Comparison of ENCODE assay signal across 16 cellular contexts in genomic region chr3:125206934-125207333, GRCh38. TPM values are rescaled to one million over a fixed set of nuclear protein-coding genes. Genes with fewer than 3 reads are reported as not detected.
DNase-seq lines count a peak whose midpoint lies in the region; ATAC-seq and TF ChIP-seq lines count a peak whose summit lies in the region.
"Had no signal": no experiment of that assay in that cellular context is flagged by ENCODE, and none has a peak within 500 bp of the region (broad histone marks: within the 10 kb centered on the region; RNA-seq: fewer than 3 reads in every experiment).

No MANE protein-coding gene starts in this region.

- H3K36me3 Mint-ChIP-seq in nephron (ENCODE audit: low read depth) (no peaks in the 10 kb centered on the region), neural progenitor cell (peaks cover 4% of the 10 kb centered on the region)
- no peaks in the 10 kb centered on the region for H3K36me3 Mint-ChIP-seq in activated T-cell treated with anti-CD3 and anti-CD28 coated beads, Interleukin-2, amount 50 U/mL, for 72 hours (ENCODE audit: insufficient read depth in 2 of 2)
- no peaks in the 10 kb centered on the region for H3K36me3 Mint-ChIP-seq in stimulated activated naive B cell treated with anti-CD40 and anti-IgM and Interleukin-4, amounts not matched to agents 10 μg/mL and 1 μg/mL and 100 μg/mL, for 72 hours
- H3K36me3 Mint-ChIP-seq: CD4-positive, CD25-positive, alpha-beta regulatory T cell had no signal

- peaks cover 4% of the 10 kb centered on the region for H3K79me2 ChIP-seq in hepatocyte
- H3K79me2 ChIP-seq in neural progenitor cell (ENCODE audit: low read depth): no peaks in the 10 kb centered on the region

- DNase-seq in WERI-Rb-1 (no peak), hepatocyte (ENCODE audit: low spot score) (no peak), NCI-H1694 (lab: John Stamatoyannopoulos, UW) (no peak), neural progenitor cell (ENCODE audit: low spot score) (no peak)
- no peak for DNase-seq in activated T-cell treated with anti-CD3 and anti-CD28 coated beads, Interleukin-2, amount 50 U/mL, for 72 hours
- DNase-seq in stimulated activated naive B cell treated with anti-CD40 and anti-IgM and Interleukin-4, amounts not matched to agents 10 μg/mL and 1 μg/mL and 100 μg/mL, for 72 hours: no peak
- DNase-seq: Caco-2; CD4-positive, CD25-positive, alpha-beta regulatory T cell; GM23248; IMR-90 had no signal

- H3K4me1 ChIP-seq in hepatocyte (ENCODE audit: insufficient read depth): peaks cover 5% of the 10 kb centered on the region
- peaks cover 4% of the 10 kb centered on the region for H3K4me1 ChIP-seq in neural progenitor cell
- H3K4me1 ChIP-seq: BLaER1 treated with 17β-estradiol and CSF1 and Interleukin-3, amounts not matched to agents 10 nM and 100 nM; HAP-1 had no signal

- H3K9me3 ChIP-seq in WERI-Rb-1 (ENCODE audit: severe bottlenecking) (no peaks in the 10 kb centered on the region), hepatocyte (ENCODE audit: low read depth) (no peaks in the 10 kb centered on the region), neural progenitor cell (ENCODE audit: low read depth) (no peaks in the 10 kb centered on the region)
- H3K9me3 ChIP-seq: Caco-2 had no signal

- peaks cover 30% of the 10 kb centered on the region for H3K27me3 Mint-ChIP-seq in nephron (ENCODE audit: low read depth)
- H3K27me3 Mint-ChIP-seq in activated T-cell treated with anti-CD3 and anti-CD28 coated beads, Interleukin-2, amount 50 U/mL, for 72 hours (ENCODE audit: low read depth): peaks cover 50% of the 10 kb centered on the region
- H3K27me3 Mint-ChIP-seq in stimulated activated naive B cell treated with anti-CD40 and anti-IgM and Interleukin-4, amounts not matched to agents 10 μg/mL and 1 μg/mL and 100 μg/mL, for 72 hours: peaks cover 30 to 44% of the 10 kb centered on the region in 2 donors
- peaks cover 13% of the 10 kb centered on the region for H3K27me3 Mint-ChIP-seq in neural progenitor cell (ENCODE audit: insufficient read depth, low read depth)

- no peak overlapping the region for H3K4me2 ChIP-seq in hepatocyte
- H3K4me2 ChIP-seq in neural progenitor cell: no peak overlapping the region
- H3K4me2 ChIP-seq: BLaER1 treated with 17β-estradiol and CSF1 and Interleukin-3, amounts not matched to agents 10 nM and 100 nM had no signal

- no peak for ATAC-seq in activated T-cell treated with anti-CD3 and anti-CD28 coated beads, Interleukin-2, amount 50 U/mL, for 72 hours (replicated peaks in 1 of 2)
- ATAC-seq in stimulated activated naive B cell treated with anti-CD40 and anti-IgM and Interleukin-4, amounts not matched to agents 10 μg/mL and 1 μg/mL and 100 μg/mL, for 72 hours (replicated peaks): no peak

- H3K4me1 Mint-ChIP-seq in nephron (no peaks in the 10 kb centered on the region), neural progenitor cell (peaks cover 8% of the 10 kb centered on the region)
- H3K4me1 Mint-ChIP-seq in activated T-cell treated with anti-CD3 and anti-CD28 coated beads, Interleukin-2, amount 50 U/mL, for 72 hours (ENCODE audit: low read depth): peaks cover 13% of the 10 kb centered on the region
- H3K4me1 Mint-ChIP-seq in stimulated activated naive B cell treated with anti-CD40 and anti-IgM and Interleukin-4, amounts not matched to agents 10 μg/mL and 1 μg/mL and 100 μg/mL, for 72 hours: peaks cover 4 to 5% of the 10 kb centered on the region in 2 donors

- H3K9me3 Mint-ChIP-seq in nephron: peaks cover 3% of the 10 kb centered on the region
- no peaks in the 10 kb centered on the region for H3K9me3 Mint-ChIP-seq in activated T-cell treated with anti-CD3 and anti-CD28 coated beads, Interleukin-2, amount 50 U/mL, for 72 hours
- H3K9me3 Mint-ChIP-seq in stimulated activated naive B cell treated with anti-CD40 and anti-IgM and Interleukin-4, amounts not matched to agents 10 μg/mL and 1 μg/mL and 100 μg/mL, for 72 hours: no peaks in the 10 kb centered on the region
- H3K9me3 Mint-ChIP-seq in neural progenitor cell: peaks cover 11% of the 10 kb centered on the region

- H4K20me1 ChIP-seq in hepatocyte (ENCODE audit: insufficient read depth, poor library complexity, severe bottlenecking): no peaks in the 10 kb centered on the region
- no peaks in the 10 kb centered on the region for H4K20me1 ChIP-seq in neural progenitor cell (ENCODE audit: low read depth)
- H4K20me1 ChIP-seq: BLaER1 treated with 17β-estradiol and CSF1 and Interleukin-3, amounts not matched to agents 10 nM and 100 nM had no signal

- H3K4me3 ChIP-seq in WERI-Rb-1 (ENCODE audit: low read depth, low read length) (peak overlapping the region; percentile 2; the same call in 1 of the 2 replicates), hepatocyte (no peak overlapping the region), neural progenitor cell (no peak overlapping the region)
- H3K4me3 ChIP-seq: BLaER1 treated with 17β-estradiol and CSF1 and Interleukin-3, amounts not matched to agents 10 nM and 100 nM; GM23248; HAP-1 had no signal

- no peak overlapping the region for H3K9ac ChIP-seq in neural progenitor cell
- H3K9ac ChIP-seq: BLaER1 treated with 17β-estradiol and CSF1 and Interleukin-3, amounts not matched to agents 10 nM and 100 nM; GM23248 had no signal

- 74% methylated on average over 6 of the region's 6 CpGs for WGBS in hepatocyte (ENCODE audit: low lambda C conversion rate, missing lambda C conversion rate)

- H2AFZ ChIP-seq in hepatocyte (no peak overlapping the region), neural progenitor cell (replicated peaks) (no peak overlapping the region)
- H2AFZ ChIP-seq: GM23248 had no signal

- H3K36me3 ChIP-seq in WERI-Rb-1 (peaks cover 3% of the 10 kb centered on the region), hepatocyte (replicated peaks; ENCODE audit: insufficient read depth, low read depth) (no peaks in the 10 kb centered on the region), neural progenitor cell (no peaks in the 10 kb centered on the region)
- H3K36me3 ChIP-seq: BLaER1 treated with 17β-estradiol and CSF1 and Interleukin-3, amounts not matched to agents 10 nM and 100 nM; HAP-1 had no signal

- TF ChIP-seq CTCF in C4-2B (conservative IDR thresholded peaks at IDR 0.05) (no peak), WERI-Rb-1 (IDR thresholded peaks at IDR 0.05; ENCODE audit: low read depth, low read length) (no peak), hepatocyte (IDR thresholded peaks at IDR 0.05; ENCODE audit: poor library complexity) (no peak), nephron (IDR thresholded peaks at IDR 0.05; ENCODE audit: unreplicated experiment in 3 of 3) (no peak), neural progenitor cell (IDR thresholded peaks at IDR 0.05) (no peak)

- no peaks in the 10 kb centered on the region for H3K9me2 ChIP-seq in hepatocyte (replicated peaks; ENCODE audit: insufficient read depth)

- H3F3A ChIP-seq in neural progenitor cell (ENCODE audit: low read depth): no peaks in the 10 kb centered on the region

- no peak overlapping the region for H3K4me3 Mint-ChIP-seq in nephron
- H3K4me3 Mint-ChIP-seq in activated T-cell treated with anti-CD3 and anti-CD28 coated beads, Interleukin-2, amount 50 U/mL, for 72 hours: no peak overlapping the region
- no peak overlapping the region for H3K4me3 Mint-ChIP-seq in stimulated activated naive B cell treated with anti-CD40 and anti-IgM and Interleukin-4, amounts not matched to agents 10 μg/mL and 1 μg/mL and 100 μg/mL, for 72 hours
- no peak overlapping the region for H3K4me3 Mint-ChIP-seq in neural progenitor cell
- H3K4me3 Mint-ChIP-seq: B cell; CD4-positive, CD25-positive, alpha-beta regulatory T cell had no signal

- peak overlapping the region; percentile 56; the same call in 1 of the 2 replicates for H3K27ac ChIP-seq in C4-2B
- peak overlapping the region; percentile 71 for H3K27ac ChIP-seq in WERI-Rb-1
- H3K27ac ChIP-seq in hepatocyte: peak overlapping the region; percentile 8
- no peak overlapping the region for H3K27ac ChIP-seq in neural progenitor cell
- H3K27ac ChIP-seq: BLaER1 treated with 17β-estradiol and CSF1 and Interleukin-3, amounts not matched to agents 10 nM and 100 nM; GM23248; HL-60 had no signal

- peak overlapping the region; percentile 0 to 90 (median 37) for H3K27ac Mint-ChIP-seq in nephron
- no peak overlapping the region for H3K27ac Mint-ChIP-seq in activated T-cell treated with anti-CD3 and anti-CD28 coated beads, Interleukin-2, amount 50 U/mL, for 72 hours
- H3K27ac Mint-ChIP-seq in stimulated activated naive B cell treated with anti-CD40 and anti-IgM and Interleukin-4, amounts not matched to agents 10 μg/mL and 1 μg/mL and 100 μg/mL, for 72 hours: no peak overlapping the region
- H3K27ac Mint-ChIP-seq in neural progenitor cell: no peak overlapping the region
- H3K27ac Mint-ChIP-seq: B cell; CD4-positive, CD25-positive, alpha-beta regulatory T cell had no signal

- no peaks in the 10 kb centered on the region for H3K27me3 ChIP-seq in WERI-Rb-1 (ENCODE audit: insufficient read depth, low read depth, severe bottlenecking)
- H3K27me3 ChIP-seq in hepatocyte: no peaks in the 10 kb centered on the region
- H3K27me3 ChIP-seq in neural progenitor cell: no peaks in the 10 kb centered on the region

RNA-seq across cellular contexts. Expression of gene SLC12A8, which starts 5.6 kb away (rescaled TPM):
- total RNA-seq in hepatocyte: 20.0 and 21.5 TPM in 2 replicates
- polyA plus RNA-seq in hepatocyte: 18.9 and 19.3 TPM in 2 replicates
- 1 to 10 TPM in 1 of 2 donors, under 1 TPM in 1; 0.53 to 2.2 TPM for total RNA-seq in activated T-cell treated with anti-CD3 and anti-CD28 coated beads, Interleukin-2, amount 50 U/mL, for 72 hours
- total RNA-seq in neural progenitor cell (ENCODE audit: low replicate concordance): 2.2 and 4.6 TPM in 2 replicates
- total RNA-seq: CD4-positive, CD25-positive, alpha-beta regulatory T cell had no signal
- polyA plus RNA-seq: CD4-positive, CD25-positive, alpha-beta regulatory T cell had no signal

Comparison
In these comparisons a context has a peak if more than half of its experiments do, and no peak if none do; other contexts are left out.
1. H3K27ac Mint-ChIP-seq: peak in nephron (3 of 3); none in activated T-cell treated with anti-CD3 and anti-CD28 coated beads, Interleukin-2, amount 50 U/mL, for 72 hours (single experiment), stimulated activated naive B cell treated with anti-CD40 and anti-IgM and Interleukin-4, amounts not matched to agents 10 μg/mL and 1 μg/mL and 100 μg/mL, for 72 hours (single experiment) and neural progenitor cell (single experiment).